1 cellular context compared by ENCODE assay signal in the genomic region with DNA sequence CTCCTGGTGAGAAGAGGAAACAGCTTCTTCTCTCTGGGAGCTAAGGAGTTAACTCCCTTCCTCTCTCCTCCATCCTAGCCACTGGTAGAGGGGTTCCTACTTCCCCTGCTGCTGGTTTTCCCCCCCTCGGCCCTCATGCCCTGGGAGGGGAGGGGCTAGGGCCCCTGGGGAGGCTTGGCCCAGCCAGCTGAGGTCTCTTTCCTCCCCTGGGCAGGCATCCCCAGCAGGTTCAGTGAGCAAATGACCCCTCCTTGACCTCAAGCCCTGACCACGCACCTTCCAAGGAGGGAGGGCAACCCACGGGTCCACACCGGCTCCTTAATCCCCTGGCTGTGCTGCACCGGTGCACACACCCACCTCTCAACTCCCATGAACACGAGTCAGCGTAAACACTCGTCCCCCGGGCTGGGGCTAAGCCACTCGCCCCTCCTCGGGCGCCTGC.
TF ChIP-seq lines count a peak whose summit lies in the region.

No MANE protein-coding gene starts in this region.

TF ChIP-seq in IMR-90, 13 proteins besides CTCF, POLR2A, EP300 and RAD21:
- TF ChIP-seq MAZ (IDR thresholded peaks at IDR 0.05; ENCODE audit: borderline replicate concordance, low read depth, low read length) (no peak), CHD1 (IDR thresholded peaks at IDR 0.05; ENCODE audit: low read depth, low read length) (no peak), SMC3 (IDR thresholded peaks at IDR 0.05; ENCODE audit: low read depth, low read length) (no peak), MAFK (IDR thresholded peaks at IDR 0.05; ENCODE audit: low read depth, low read length) (no peak), BHLHE40 (IDR thresholded peaks at IDR 0.05; ENCODE audit: low read depth, low read length) (no peak), ELK1 (IDR thresholded peaks at IDR 0.05; ENCODE audit: borderline replicate concordance, low read depth, low read length) (no peak), RCOR1 (IDR thresholded peaks at IDR 0.05; ENCODE audit: insufficient replicate concordance, low read length) (no peak), MXI1 (IDR thresholded peaks at IDR 0.05; ENCODE audit: borderline replicate concordance, low read depth, low read length) (no peak), CEBPB (IDR thresholded peaks at IDR 0.05; ENCODE audit: low read depth, low read length) (no peak)
